ENCODE assay signal across 29 cellular contexts in genomic region chr21:21000576-21001175, GRCh38. TPM values are rescaled to one million over a fixed set of nuclear protein-coding genes. Genes with fewer than 3 reads are reported as not detected.
DNase-seq lines count a peak whose midpoint lies in the region; ATAC-seq, FAIRE-seq and TF ChIP-seq lines count a peak whose summit lies in the region.
"Had no signal": no experiment of that assay in that cellular context is flagged by ENCODE, and none has a peak within 500 bp of the region (broad histone marks: within the 10 kb centered on the region; RNA-seq: fewer than 3 reads in every experiment).

No MANE protein-coding gene starts in this region.

- 0 out of 2 replicates have a peak, but pooled peaks cover 6% of the 10 kb centered on the region for H3K27me3 Mint-ChIP-seq in HFFc6 (ENCODE audit: insufficient read depth)

- POLR2A ChIA-PET in RWPE1 (lab: Yijun Ruan, JAX; ENCODE audit: low non-redundant PET): no interaction called here

- ATAC-seq in omental fat pad (ENCODE audit: low FRiP score): no peak
- ATAC-seq: esophagus mucosa; sciatic nerve; stimulated activated effector memory CD8-positive, alpha-beta T cell treated with anti-CD3 and anti-CD28 coated beads, Interleukin-12 subunit alpha, Interleukin-12 subunit beta, amount 100 ng/mL, for 72 hours had no signal

- peak overlapping the region; percentile 18; the same call in 1 of the 2 replicates for H3K27ac Mint-ChIP-seq in HFFc6
- H3K27ac Mint-ChIP-seq: H9; immature natural killer cell; nephron progenitor cell; stimulated activated effector memory CD8-positive, alpha-beta T cell treated with anti-CD3 and anti-CD28 coated beads, Interleukin-12 subunit alpha, Interleukin-12 subunit beta, amount 100 ng/mL, for 72 hours had no signal

- H3K9me3 ChIP-seq in SU-DHL-6 (ENCODE audit: insufficient read depth, low read length) (no peaks in the 10 kb centered on the region), hepatocyte (ENCODE audit: low read depth) (no peaks in the 10 kb centered on the region)

- peaks cover 54% of the 10 kb centered on the region for H3K4me1 Mint-ChIP-seq in HFFc6 (ENCODE audit: low read depth)

- DNase-seq in HFFc6 (no peak), hepatocyte (ENCODE audit: low spot score) (no peak), pons (ENCODE audit: low spot score) (peak; percentile 75), RCC 7860 (ENCODE audit: low spot score) (no peak), RWPE1 (ENCODE audit: low spot score) (no peak), omental fat pad (ENCODE audit: low spot score) (no peak)
- no peak for DNase-seq in activated CD4-positive, alpha-beta T cell treated with anti-CD3 and anti-CD28 coated beads, Interleukin-2, amount 50 U/mL, for 48 hours
- DNase-seq: activated CD4-positive, CD25-positive, alpha-beta regulatory T cell; activated naive CD4-positive, alpha-beta T cell treated with Interleukin-2 at 50 U/mL for 16 hours; C1 segment of cervical spinal cord; COR-L47; cortex of kidney; DMS79; GDM1; H9; immature natural killer cell; NCI-H1105; NCI-H1930; NCI-H226; NCI-H774; nephron progenitor cell; stimulated activated CD4-positive, alpha-beta T cell treated with anti-CD3 and anti-CD28 coated beads, Interleukin-4, amount 100 ng/mL, for 24 hours had no signal

- H3K27ac ChIP-seq in SU-DHL-6 (ENCODE audit: low read depth, low read length) (no peak overlapping the region), hepatocyte (no peak overlapping the region), RWPE1 (no peak overlapping the region)
- H3K27ac ChIP-seq: cardiac muscle cell had no signal

- peak overlapping the region; percentile 85 for H2AFZ ChIP-seq in SU-DHL-6 (ENCODE audit: low read depth, low read length, severe bottlenecking)
- no peak overlapping the region for H2AFZ ChIP-seq in hepatocyte

- no peaks in the 10 kb centered on the region for H3K36me3 Mint-ChIP-seq in HFFc6 (ENCODE audit: low read depth)
- H3K36me3 Mint-ChIP-seq: immature natural killer cell; stimulated activated effector memory CD8-positive, alpha-beta T cell treated with anti-CD3 and anti-CD28 coated beads, Interleukin-12 subunit alpha, Interleukin-12 subunit beta, amount 100 ng/mL, for 72 hours had no signal

- H3K4me2 ChIP-seq in SU-DHL-6 (ENCODE audit: low read depth, low read length, poor library complexity, severe bottlenecking) (no peak overlapping the region), hepatocyte (peak overlapping the region; percentile 56)

- H3K4me3 Mint-ChIP-seq in HFFc6: peak overlapping the region; percentile 90; the same call in 1 of the 2 replicates
- H3K4me3 Mint-ChIP-seq: H9; immature natural killer cell; nephron progenitor cell; stimulated activated effector memory CD8-positive, alpha-beta T cell treated with anti-CD3 and anti-CD28 coated beads, Interleukin-12 subunit alpha, Interleukin-12 subunit beta, amount 100 ng/mL, for 72 hours had no signal

- no peaks in the 10 kb centered on the region for H3F3A ChIP-seq in SU-DHL-6 (ENCODE audit: insufficient read depth)

- TF ChIP-seq CTCF in HFFc6 (IDR thresholded peaks at IDR 0.05): no peak
- no peak for TF ChIP-seq CTCF in SU-DHL-6 (IDR thresholded peaks at IDR 0.05; ENCODE audit: insufficient read depth, low read length, poor library complexity, severe bottlenecking)
- TF ChIP-seq CTCF in hepatocyte (IDR thresholded peaks at IDR 0.05; ENCODE audit: poor library complexity): no peak
- TF ChIP-seq CTCF in RWPE1 (conservative IDR thresholded peaks at IDR 0.05; ENCODE audit: low read depth): no peak
- TF ChIP-seq CTCF in omental fat pad (IDR thresholded peaks at IDR 0.05): no peak

- WGBS in hepatocyte (ENCODE audit: low lambda C conversion rate, missing lambda C conversion rate): 48% methylated on average over 3 of the region's 3 CpGs

- H3K79me2 ChIP-seq in SU-DHL-6 (ENCODE audit: insufficient read depth, low read length): no peaks in the 10 kb centered on the region
- H3K79me2 ChIP-seq in hepatocyte: no peaks in the 10 kb centered on the region

- no peak overlapping the region for H3K9ac ChIP-seq in SU-DHL-6 (ENCODE audit: low read length)

- CTCF ChIA-PET in RWPE1 (lab: Yijun Ruan, JAX): interaction anchor here (0.8 kb wide), 1 partner anchor 921 kb away, joined by 3 read pairs; no protein-coding TSS in a partner anchor

- H3K9me3 Mint-ChIP-seq in HFFc6: no peaks in the 10 kb centered on the region
- H3K9me3 Mint-ChIP-seq: H9; nephron progenitor cell; stimulated activated effector memory CD8-positive, alpha-beta T cell treated with anti-CD3 and anti-CD28 coated beads, Interleukin-12 subunit alpha, Interleukin-12 subunit beta, amount 100 ng/mL, for 72 hours had no signal

- H3K27me3 ChIP-seq in SU-DHL-6 (ENCODE audit: low read length): no peaks in the 10 kb centered on the region
- H3K27me3 ChIP-seq in hepatocyte: peaks cover 10% of the 10 kb centered on the region

- H3K4me3 ChIP-seq in SU-DHL-6 (ENCODE audit: insufficient read depth, low read length, poor library complexity, severe bottlenecking): no peak overlapping the region
- H3K4me3 ChIP-seq in hepatocyte: no peak overlapping the region
- H3K4me3 ChIP-seq: cardiac muscle cell had no signal

- H3K9me2 ChIP-seq in SU-DHL-6 (replicated peaks; ENCODE audit: insufficient read depth, low read length) (no peaks in the 10 kb centered on the region), hepatocyte (replicated peaks; ENCODE audit: insufficient read depth) (no peaks in the 10 kb centered on the region)

- H4K20me1 ChIP-seq in SU-DHL-6 (ENCODE audit: low read depth, low read length) (no peaks in the 10 kb centered on the region), hepatocyte (ENCODE audit: insufficient read depth, poor library complexity, severe bottlenecking) (no peaks in the 10 kb centered on the region)

- FAIRE-seq in RCC 7860 (lab: Jason Lieb, UNC): no peak
- FAIRE-seq: frontal cortex had no signal

- H3K4me1 ChIP-seq in hepatocyte (ENCODE audit: insufficient read depth): no peaks in the 10 kb centered on the region

- no peaks in the 10 kb centered on the region for H3K36me3 ChIP-seq in SU-DHL-6 (ENCODE audit: low read length)
- no peaks in the 10 kb centered on the region for H3K36me3 ChIP-seq in hepatocyte (replicated peaks; ENCODE audit: insufficient read depth, low read depth)
- H3K36me3 ChIP-seq: cardiac muscle cell had no signal

RNA-seq across cellular contexts. Expression of gene NCAM2, which starts 2.5 kb away (rescaled TPM):
- total RNA-seq in HFFc6 (2021; fragmentation: NEBNext Ultra II Directional; extraction: Animal tissue kit (Norgen Biotek cat#: 25700)): 10 to 100 TPM in 1 of 6 experiments, 1 to 10 TPM in 5; 2.2 to 10.2 (median 8.8) TPM
- 6.3 and 14.4 TPM in 2 replicates for total RNA-seq in hepatocyte
- 1.7 and 2.3 TPM in 2 replicates for polyA plus RNA-seq in hepatocyte
- total RNA-seq in omental fat pad: 1 to 10 TPM in 3 of 4 donors, under 1 TPM in 1; 0.31 to 2.3 (median 1.7) TPM
- total RNA-seq: esophagus mucosa, HT-29 had no signal
